ENCODE assay signal across 9 cellular contexts in genomic region chr11:45806072-45806933, GRCh38. TPM values are rescaled to one million over a fixed set of nuclear protein-coding genes. Genes with fewer than 3 reads are reported as not detected.
DNase-seq lines count a peak whose midpoint lies in the region; TF ChIP-seq lines count a peak whose summit lies in the region.
"Had no signal": no experiment of that assay in that cellular context is flagged by ENCODE, and none has a peak within 500 bp of the region (broad histone marks: within the 10 kb centered on the region; RNA-seq: fewer than 3 reads in every experiment).

No MANE protein-coding gene starts in this region.

- DNase-seq in H9 = no peak
- no peak for DNase-seq in foreskin fibroblast
- DNase-seq in skeletal muscle cell (ENCODE audit: low read depth) = no peak
- no peak for DNase-seq in OCI-M2 (lab: John Stamatoyannopoulos, UW; ENCODE audit: unreplicated experiment)
- DNase-seq in amygdala (lab: John Stamatoyannopoulos, UW) = no peak
- no peak for DNase-seq in SW480 (ENCODE audit: low spot score)
- no peak for DNase-seq in DMS53 treated with DMSO at 0.1 percent for 48 hours (lab: John Stamatoyannopoulos, UW; ENCODE audit: unreplicated experiment)
- DNase-seq: SIG-M5 had no signal

- H3K23me2 ChIP-seq in H9 (ENCODE audit: insufficient read length, low read depth, low read length, poor library complexity, severe bottlenecking) = peaks cover 14% of the 10 kb centered on the region

- H2AK5ac ChIP-seq in H9 (ENCODE audit: insufficient read length, low read length) = no peak overlapping the region

- H3K79me1 ChIP-seq in H9 (ENCODE audit: insufficient read depth, low read depth, low read length, poor library complexity, severe bottlenecking) = no peaks in the 10 kb centered on the region

- H3K23ac ChIP-seq in H9 (ENCODE audit: insufficient read length, low read depth, low read length) = no peak overlapping the region

- peak overlapping the region; percentile 64 for H3K4me2 ChIP-seq in H9 (ENCODE audit: insufficient read depth, insufficient read length, low read length)

- H4K20me1 ChIP-seq in H9 (ENCODE audit: control insufficient read depth, insufficient read depth, insufficient read length) = no peaks in the 10 kb centered on the region

- H3K14ac ChIP-seq in H9 (ENCODE audit: insufficient read depth, low read length) = no peak overlapping the region

- no peak overlapping the region for H2AFZ ChIP-seq in H9 (ENCODE audit: low read length)

- H2BK15ac ChIP-seq in H9 (ENCODE audit: low read depth, low read length) = no peak overlapping the region

- H3K4me1 Mint-ChIP-seq in H9 = peaks cover 17 to 21% of the 10 kb centered on the region in 2 experiments

- H3K4me3 ChIP-seq in WI38 (ENCODE audit: low read depth, low read length) (peak overlapping the region; percentile 66), foreskin fibroblast (ENCODE audit: low read depth in 1 of 2, low read length in 2 of 2) (peak overlapping the region; percentile 81 to 86), skeletal muscle cell (ENCODE audit: low read depth, low read length) (peak overlapping the region; percentile 82)

- H2BK12ac ChIP-seq in H9 (ENCODE audit: insufficient read length, low read depth, low read length) = no peak overlapping the region

- H3K36me3 Mint-ChIP-seq in H9 (ENCODE audit: insufficient read depth in 1 of 3, low read depth in 3 of 3) = peaks cover 0 to 15% (median 13%) of the 10 kb centered on the region in 3 experiments; a peak in 4 of 7 replicates

- H3K9me3 Mint-ChIP-seq in H9 = peaks cover 0 to 2% of the 10 kb centered on the region in 2 experiments; a peak in 1 of 5 replicates

- H2BK5ac ChIP-seq in H9 (ENCODE audit: insufficient read length, low read length) = no peak overlapping the region

- no peak overlapping the region for H4K5ac ChIP-seq in H9 (ENCODE audit: insufficient read length, low read depth, low read length)

- H3K79me2 ChIP-seq in H9 (ENCODE audit: insufficient read depth, low read length) = no peaks in the 10 kb centered on the region

- no peak overlapping the region for H4K8ac ChIP-seq in H9 (replicated peaks; ENCODE audit: insufficient read length, low read depth, low read length)

- no CpG with 5 or more reads among the region's 20 CpGs for WGBS in H9 (ENCODE audit: extremely low coverage, insufficient read length, low lambda C conversion rate)

- no peaks in the 10 kb centered on the region for H3K9me3 ChIP-seq in H9 (ENCODE audit: control insufficient read depth, low read depth, low read length)

- no peak overlapping the region for H3K4ac ChIP-seq in H9 (ENCODE audit: low read depth, low read length)

- no peak overlapping the region for H3K56ac ChIP-seq in H9 (ENCODE audit: insufficient read length, low read depth, low read length)

- no peaks in the 10 kb centered on the region; the same call in 1 of the 2 replicates for H3K4me1 ChIP-seq in H9 (ENCODE audit: insufficient read depth, low read length)

- H3K27me3 ChIP-seq in H9 (ENCODE audit: insufficient read depth, low read length) = peaks cover 2% of the 10 kb centered on the region; the same call in 1 of the 2 replicates

- TF ChIP-seq CTCF in H9 (conservative IDR thresholded peaks at IDR 0.05) = no peak
- no peak for TF ChIP-seq CTCF in WI38 (IDR thresholded peaks at IDR 0.05; ENCODE audit: low read depth, low read length)
- no peak for TF ChIP-seq CTCF in foreskin fibroblast (IDR thresholded peaks at IDR 0.05; ENCODE audit: low read depth, low read length)

- peaks cover 23% of the 10 kb centered on the region for H3K27me3 Mint-ChIP-seq in H9 (ENCODE audit: low read depth)

- H3K27ac ChIP-seq in H9 (ENCODE audit: insufficient read length, low read depth, low read length) = no peak overlapping the region

- H2BK120ac ChIP-seq in H9 (ENCODE audit: low read depth, low read length, poor library complexity, severe bottlenecking) = no peak overlapping the region

- H2BK20ac ChIP-seq in H9 (ENCODE audit: low read depth, low read length, poor library complexity, severe bottlenecking) = no peak overlapping the region

- H4K91ac ChIP-seq in H9 (ENCODE audit: insufficient read length, low read depth, low read length) = no peak overlapping the region

- no peak overlapping the region for H3T11ph ChIP-seq in H9 (ENCODE audit: low read length)

- H3K9ac ChIP-seq in H9 (ENCODE audit: extremely low read depth, insufficient read length, low read length) = no peak overlapping the region

- no peak overlapping the region for H3K18ac ChIP-seq in H9 (ENCODE audit: insufficient read length, low read depth, low read length)

- peak overlapping the region; percentile 82 to 92 for H3K4me3 Mint-ChIP-seq in H9

- no peak overlapping the region; a peak in 3 of 7 replicates for H3K27ac Mint-ChIP-seq in H9

RNA-seq across cellular contexts. Expression of gene SLC35C1, which starts 1.4 kb away (rescaled TPM):
- total RNA-seq in H9 (2021) = 8.9 and 10.4 TPM in 2 replicates

RNA-seq across cellular contexts. Expression of gene CRY2, which starts 41.0 kb away (rescaled TPM):
- 14.4 and 14.5 TPM in 2 replicates for total RNA-seq in H9 (2021)
